Comparison of ENCODE assay signal across 8 cellular contexts in the genomic region with DNA sequence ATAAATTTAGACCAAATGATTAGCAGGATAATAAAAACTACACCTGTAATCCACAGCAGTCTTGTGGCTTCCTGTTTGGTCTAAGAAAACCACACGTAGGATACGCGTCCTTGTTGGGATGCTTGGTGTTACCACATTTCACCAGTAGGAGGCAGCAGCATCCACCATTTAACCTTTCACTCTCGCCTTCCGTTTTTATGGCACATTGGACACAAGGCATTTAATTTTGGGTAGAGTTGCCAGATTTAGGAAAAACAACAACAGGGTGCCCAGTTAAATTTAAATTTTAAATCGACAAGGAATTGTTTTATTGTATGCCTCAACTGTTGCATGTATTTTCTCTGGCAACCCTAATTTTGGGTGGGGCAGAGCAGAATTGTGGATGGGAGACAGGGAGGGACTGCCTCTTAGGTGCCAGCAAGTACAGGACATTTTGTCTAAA. TPM values are rescaled to one million over a fixed set of nuclear protein-coding genes. Genes with fewer than 3 reads are reported as not detected.
DNase-seq lines count a peak whose midpoint lies in the region; ATAC-seq and TF ChIP-seq lines count a peak whose summit lies in the region.

No MANE protein-coding gene starts in this region.

- H3K4me1 ChIP-seq in left lung = peaks cover 0 to 22% of the 10 kb centered on the region in 2 donors

- no peak overlapping the region for H3K4me3 ChIP-seq in left lung

- peak; percentile 58 for DNase-seq in NCI-H1436 (lab: John Stamatoyannopoulos, UW)
- no peak for DNase-seq in NCI-H1436 treated with DMSO at 0.1 percent for 48 hours (lab: John Stamatoyannopoulos, UW)
- DNase-seq in NCI-H2227 treated with DMSO at 0.1 percent for 48 hours (lab: John Stamatoyannopoulos, UW) = peak; percentile 58
- DNase-seq in activated CD4-positive, alpha-beta T cell treated with anti-CD3 and anti-CD28 coated beads for 24 hours (ENCODE audit: low read depth in 2 of 2) = peak; percentile 42 to 44
- DNase-seq in cerebellum (ENCODE audit: low spot score) = peak; percentile 39
- DNase-seq in left lung = peak in 1 of 2 donors; percentile 43
- DNase-seq in stimulated activated CD4-positive, alpha-beta T cell treated with anti-CD3 and anti-CD28 coated beads, TNF-alpha, amount 100 ng/mL, for 1 hour (ENCODE audit: low read depth in 3 of 3, low spot score in 1 of 3) = peak; percentile 12 to 35 (median 13)

- no peaks in the 10 kb centered on the region for H3K27me3 ChIP-seq in left lung

- intact Hi-C loops in left lung (cut with DNase I) = no loop called here

- no peak overlapping the region for H3K27ac ChIP-seq in left lung

- TF ChIP-seq CTCF in left lung (IDR thresholded peaks at IDR 0.05) = peak; percentile 90 to 95

- no peaks in the 10 kb centered on the region for H3K36me3 ChIP-seq in left lung

- H3K9me3 ChIP-seq in left lung = no peaks in the 10 kb centered on the region

- ATAC-seq in HG03103 (IDR thresholded peaks at IDR 0.05; ENCODE audit: low read depth, unreplicated experiment) = peak; percentile 69
- ATAC-seq in left lung = peak; percentile 98

RNA-seq across cellular contexts. Expression of a gene that starts 6.3 kb away (rescaled TPM):
- not detected for total RNA-seq in cerebellum
- total RNA-seq in left lung = under 1 TPM; 0.29 to 0.47 TPM

RNA-seq across cellular contexts. Expression of a gene that starts 47.9 kb away (rescaled TPM):
- total RNA-seq in cerebellum (not detected), left lung (not detected)

RNA-seq across cellular contexts. Expression of a gene that starts 50.8 kb away (rescaled TPM):
- total RNA-seq in cerebellum (21.1 TPM), left lung (1 to 10 TPM; 2.4 to 5.2 TPM)

RNA-seq across cellular contexts. Expression of a gene that starts 50.8 kb away (rescaled TPM):
- total RNA-seq in cerebellum (1.3 TPM), left lung (under 1 TPM; 0.12 to 0.18 TPM)
